In genomic region chr11:76750746-76751145, GRCh38 we compare ENCODE assay signal across 29 cellular contexts. TPM values are rescaled to one million over a fixed set of nuclear protein-coding genes. Genes with fewer than 3 reads are reported as not detected.
"Had no signal": no experiment of that assay in that cellular context is flagged by ENCODE, and none has a peak within 500 bp of the region (broad histone marks: within the 10 kb centered on the region; RNA-seq: fewer than 3 reads in every experiment).

No MANE protein-coding gene starts in this region.

- H3K36me3 ChIP-seq: colonic mucosa, esophagus squamous epithelium, gastrocnemius medialis, heart left ventricle, left lung, lower lobe of right lung had no signal

- H3K27me3 ChIP-seq: colonic mucosa, esophagus squamous epithelium, gastrocnemius medialis, heart left ventricle, hepatocyte, left lung had no signal

- H3K9me3 Mint-ChIP-seq: dendritic cell treated with granulocyte-macrophage colony-stimulating factor and Interleukin-4, amounts not matched to agents 40 ng/mL and 50 ng/mL, for 4 days; effector memory CD8-positive, alpha-beta T cell; endodermal cell; immature natural killer cell; mesothelial cell of epicardium; naive B cell; naive thymus-derived CD8-positive, alpha-beta T cell had no signal

- H3K79me2 ChIP-seq: hepatocyte had no signal

- H3K4me1 Mint-ChIP-seq: immature natural killer cell; naive thymus-derived CD8-positive, alpha-beta T cell had no signal

- H3K9me3 ChIP-seq: colonic mucosa, esophagus squamous epithelium, gastrocnemius medialis, heart left ventricle, left lung, lower lobe of right lung, mucosa of descending colon had no signal

- H3K4me1 ChIP-seq: colonic mucosa, gastrocnemius medialis had no signal

- DNase-seq: colonic mucosa; cortex of kidney; effector CD8-positive, alpha-beta T cell; effector memory CD8-positive, alpha-beta T cell; endodermal cell; erythroblast; esophagus squamous epithelium; foreskin fibroblast; foreskin melanocyte; gastrocnemius medialis; hypothalamus; immature natural killer cell; islet precursor cell; kidney; kidney glomerular epithelial cell; left lung; left ventricle myocardium superior; lower lobe of right lung; mesenchymal stem cell; mucosa of descending colon; naive B cell; naive thymus-derived CD8-positive, alpha-beta T cell had no signal

- H3K36me3 Mint-ChIP-seq: immature natural killer cell; mesothelial cell of epicardium; naive B cell; naive thymus-derived CD8-positive, alpha-beta T cell had no signal

- H2AFZ ChIP-seq: hepatocyte had no signal

- H3K4me2 ChIP-seq: hepatocyte had no signal

- ATAC-seq: effector memory CD8-positive, alpha-beta T cell; esophagus mucosa; gastrocnemius medialis; heart left ventricle; left lung; left ventricle myocardium superior; lower lobe of right lung; mucosa of descending colon; naive thymus-derived CD8-positive, alpha-beta T cell had no signal

- H3K27ac ChIP-seq: colonic mucosa, epithelial cell of prostate, esophagus squamous epithelium, gastrocnemius medialis, heart left ventricle, hepatocyte, left lung, lower lobe of right lung had no signal

- H3K27ac Mint-ChIP-seq: dendritic cell treated with granulocyte-macrophage colony-stimulating factor and Interleukin-4, amounts not matched to agents 40 ng/mL and 50 ng/mL, for 4 days; effector memory CD8-positive, alpha-beta T cell; endodermal cell; immature natural killer cell; mesothelial cell of epicardium; naive thymus-derived CD8-positive, alpha-beta T cell had no signal

- H3K4me3 ChIP-seq: colonic mucosa, esophagus squamous epithelium, gastrocnemius medialis, heart left ventricle, hepatocyte, left lung, lower lobe of right lung, mucosa of descending colon had no signal

- H3K4me3 Mint-ChIP-seq: dendritic cell treated with granulocyte-macrophage colony-stimulating factor and Interleukin-4, amounts not matched to agents 40 ng/mL and 50 ng/mL, for 4 days; effector memory CD8-positive, alpha-beta T cell; endodermal cell; immature natural killer cell; mesothelial cell of epicardium; naive B cell; naive thymus-derived CD8-positive, alpha-beta T cell had no signal

- FAIRE-seq: endometrium, kidney had no signal

RNA-seq across cellular contexts. Expression of gene TSKU, which starts 32.4 kb away (rescaled TPM):
- total RNA-seq: naive thymus-derived CD8-positive, alpha-beta T cell had no signal
- polyA plus RNA-seq: immature natural killer cell; naive thymus-derived CD8-positive, alpha-beta T cell had no signal
